Comparison of ENCODE assay signal across 17 cellular contexts in the genomic region with DNA sequence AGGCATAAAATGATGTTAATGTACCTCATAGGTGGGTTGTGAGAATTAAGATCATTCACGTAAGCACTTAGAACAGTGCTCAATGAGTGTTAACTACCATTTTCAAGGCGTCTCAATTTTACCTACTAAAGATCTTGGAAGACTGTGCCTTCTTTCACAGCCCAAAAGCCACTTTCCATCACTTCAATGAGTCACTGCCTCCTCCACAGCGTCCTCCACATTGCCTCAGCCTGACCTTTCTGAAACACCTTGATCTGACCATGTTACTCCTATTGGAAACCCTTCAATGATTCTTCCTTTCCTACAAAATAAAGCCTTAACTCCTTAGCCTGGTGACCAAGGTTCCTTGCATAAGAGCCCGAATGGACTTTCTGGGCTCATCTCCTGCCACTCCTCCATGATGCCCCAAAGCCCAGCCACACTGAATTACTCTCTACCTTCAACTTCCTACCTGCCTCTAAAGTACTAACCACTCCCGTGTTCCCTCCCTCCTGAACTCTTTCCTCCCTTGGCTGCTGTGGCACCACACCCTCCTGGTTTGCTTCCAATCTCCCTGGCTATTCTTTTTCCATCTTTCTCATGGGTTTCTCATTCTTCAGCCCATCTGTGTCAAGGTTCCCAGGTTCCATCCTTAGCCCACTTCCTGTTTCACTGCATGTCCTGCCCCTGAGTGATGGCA. TPM values are rescaled to one million over a fixed set of nuclear protein-coding genes. Genes with fewer than 3 reads are reported as not detected.
DNase-seq lines count a peak whose midpoint lies in the region; ATAC-seq, FAIRE-seq and TF ChIP-seq lines count a peak whose summit lies in the region.
"Had no signal": no experiment of that assay in that cellular context is flagged by ENCODE, and none has a peak within 500 bp of the region (broad histone marks: within the 10 kb centered on the region; RNA-seq: fewer than 3 reads in every experiment).

No MANE protein-coding gene starts in this region.

- FAIRE-seq in D721Med (lab: Jason Lieb, UNC), result no peak

- no peaks in the 10 kb centered on the region for H3K27me3 Mint-ChIP-seq in activated CD4-positive, alpha-beta T cell treated with anti-CD3 and anti-CD28 coated beads for 36 hours
- no peaks in the 10 kb centered on the region for H3K27me3 Mint-ChIP-seq in activated CD8-positive, alpha-beta T cell treated with anti-CD3 and anti-CD28 coated beads, Interleukin-2, amount 10 ng/mL, durations not matched to agents 7 days and 5 days (ENCODE audit: low read depth)
- H3K27me3 Mint-ChIP-seq in endothelial cell (ENCODE audit: unreplicated experiment), result peaks cover 1% of the 10 kb centered on the region

- no peaks in the 10 kb centered on the region for H3K9me3 Mint-ChIP-seq in activated CD4-positive, alpha-beta T cell treated with anti-CD3 and anti-CD28 coated beads for 36 hours (ENCODE audit: low read depth)
- H3K9me3 Mint-ChIP-seq in activated CD8-positive, alpha-beta T cell treated with anti-CD3 and anti-CD28 coated beads, Interleukin-2, amount 10 ng/mL, durations not matched to agents 7 days and 5 days (ENCODE audit: insufficient read depth), result no peaks in the 10 kb centered on the region
- no peaks in the 10 kb centered on the region for H3K9me3 Mint-ChIP-seq in endothelial cell (ENCODE audit: unreplicated experiment)
- no peaks in the 10 kb centered on the region for H3K9me3 Mint-ChIP-seq in stimulated activated effector memory CD8-positive, alpha-beta T cell treated with anti-CD3 and anti-CD28 coated beads, Interleukin-12 subunit alpha, Interleukin-12 subunit beta, amount 100 ng/mL, for 72 hours

- DNase-seq in activated CD4-positive, alpha-beta T cell treated with anti-CD3 and anti-CD28 coated beads for 36 hours, result no peak
- no peak for DNase-seq in activated CD4-positive, alpha-beta T cell treated with anti-CD3 and anti-CD28 coated beads for 1 hour
- DNase-seq in activated CD8-positive, alpha-beta T cell treated with anti-CD3 and anti-CD28 coated beads, Interleukin-2, amount 10 ng/mL, durations not matched to agents 7 days and 5 days, result no peak
- DNase-seq in endothelial cell (ENCODE audit: low spot score), result no peak
- no peak for DNase-seq in stimulated activated effector memory CD8-positive, alpha-beta T cell treated with anti-CD3 and anti-CD28 coated beads, Interleukin-12 subunit alpha, Interleukin-12 subunit beta, amount 100 ng/mL, for 72 hours (ENCODE audit: low spot score in 2 of 2)
- no peak for DNase-seq in D721Med (ENCODE audit: insufficient read length, low spot score)
- DNase-seq: COR-L47; GOT3; KBM-7; NCI-H146; NCI-H2107; NCI-H226; NCI-H526 treated with DMSO at 0.1 percent for 48 hours; NK-92 treated with Interleukin-12 subunit alpha and Interleukin-12 subunit beta, amount 100 ng/mL, for 24 hours; PC-3 had no signal

- H3K4me3 Mint-ChIP-seq in activated CD4-positive, alpha-beta T cell treated with anti-CD3 and anti-CD28 coated beads for 36 hours, result no peak overlapping the region
- H3K4me3 Mint-ChIP-seq in activated CD8-positive, alpha-beta T cell treated with anti-CD3 and anti-CD28 coated beads, Interleukin-2, amount 10 ng/mL, durations not matched to agents 7 days and 5 days, result no peak overlapping the region
- H3K4me3 Mint-ChIP-seq in endothelial cell (ENCODE audit: unreplicated experiment), result peak overlapping the region; percentile 50
- no peak overlapping the region for H3K4me3 Mint-ChIP-seq in stimulated activated effector memory CD8-positive, alpha-beta T cell treated with anti-CD3 and anti-CD28 coated beads, Interleukin-12 subunit alpha, Interleukin-12 subunit beta, amount 100 ng/mL, for 72 hours

- POLR2A ChIA-PET in activated CD4-positive, alpha-beta T cell treated with anti-CD3 and anti-CD28 coated beads for 36 hours (lab: Charles Lee), result no interaction called here
- POLR2A ChIA-PET in activated CD8-positive, alpha-beta T cell treated with anti-CD3 and anti-CD28 coated beads, Interleukin-2, amount 10 ng/mL, durations not matched to agents 7 days and 5 days (lab: Charles Lee), result no interaction called here

- H3K36me3 Mint-ChIP-seq in activated CD4-positive, alpha-beta T cell treated with anti-CD3 and anti-CD28 coated beads for 36 hours (ENCODE audit: low read depth), result peaks cover 9% of the 10 kb centered on the region
- H3K36me3 Mint-ChIP-seq in activated CD8-positive, alpha-beta T cell treated with anti-CD3 and anti-CD28 coated beads, Interleukin-2, amount 10 ng/mL, durations not matched to agents 7 days and 5 days (ENCODE audit: low read depth), result no peaks in the 10 kb centered on the region
- H3K36me3 Mint-ChIP-seq in endothelial cell (ENCODE audit: low read depth, unreplicated experiment), result peaks cover 5% of the 10 kb centered on the region
- peaks cover 18% of the 10 kb centered on the region for H3K36me3 Mint-ChIP-seq in stimulated activated effector memory CD8-positive, alpha-beta T cell treated with anti-CD3 and anti-CD28 coated beads, Interleukin-12 subunit alpha, Interleukin-12 subunit beta, amount 100 ng/mL, for 72 hours

- H3K4me1 Mint-ChIP-seq in activated CD4-positive, alpha-beta T cell treated with anti-CD3 and anti-CD28 coated beads for 36 hours, result peaks cover 21% of the 10 kb centered on the region
- H3K4me1 Mint-ChIP-seq in activated CD8-positive, alpha-beta T cell treated with anti-CD3 and anti-CD28 coated beads, Interleukin-2, amount 10 ng/mL, durations not matched to agents 7 days and 5 days (ENCODE audit: low read depth), result peaks cover 26% of the 10 kb centered on the region
- peaks cover 4% of the 10 kb centered on the region for H3K4me1 Mint-ChIP-seq in endothelial cell (ENCODE audit: unreplicated experiment)
- peaks cover 25% of the 10 kb centered on the region for H3K4me1 Mint-ChIP-seq in stimulated activated effector memory CD8-positive, alpha-beta T cell treated with anti-CD3 and anti-CD28 coated beads, Interleukin-12 subunit alpha, Interleukin-12 subunit beta, amount 100 ng/mL, for 72 hours

- no peak for TF ChIP-seq CTCF in endothelial cell (IDR thresholded peaks at IDR 0.05; ENCODE audit: unreplicated experiment)
- no peak for TF ChIP-seq CTCF in D721Med (IDR thresholded peaks at IDR 0.05; ENCODE audit: insufficient read depth, missing control alignments)

- H3K27ac Mint-ChIP-seq in activated CD4-positive, alpha-beta T cell treated with anti-CD3 and anti-CD28 coated beads for 36 hours, result peak overlapping the region; percentile 60
- peak overlapping the region; percentile 34 for H3K27ac Mint-ChIP-seq in activated CD8-positive, alpha-beta T cell treated with anti-CD3 and anti-CD28 coated beads, Interleukin-2, amount 10 ng/mL, durations not matched to agents 7 days and 5 days
- no peak overlapping the region for H3K27ac Mint-ChIP-seq in endothelial cell (ENCODE audit: unreplicated experiment)
- peak overlapping the region; percentile 56 for H3K27ac Mint-ChIP-seq in stimulated activated effector memory CD8-positive, alpha-beta T cell treated with anti-CD3 and anti-CD28 coated beads, Interleukin-12 subunit alpha, Interleukin-12 subunit beta, amount 100 ng/mL, for 72 hours

- intact Hi-C loops in activated CD4-positive, alpha-beta T cell treated with anti-CD3 and anti-CD28 coated beads for 36 hours (cut with DNase I, micrococcal nuclease), result no loop called here

- CTCF ChIA-PET in activated CD4-positive, alpha-beta T cell treated with anti-CD3 and anti-CD28 coated beads for 36 hours (lab: Charles Lee), result interaction anchor here (0.9 to 1.9 kb wide), 2 partner anchors 21 to 211 kb away, joined by 3 to 6 read pairs; no protein-coding TSS in a partner anchor
- CTCF ChIA-PET in activated CD8-positive, alpha-beta T cell treated with anti-CD3 and anti-CD28 coated beads, Interleukin-2, amount 10 ng/mL, durations not matched to agents 7 days and 5 days (lab: Charles Lee), result interaction anchor here (0.6 kb wide), 1 partner anchor 21 kb away, joined by 3 read pairs; no protein-coding TSS in a partner anchor

- no peak for ATAC-seq in activated CD4-positive, alpha-beta T cell treated with anti-CD3 and anti-CD28 coated beads for 36 hours
- no peak for ATAC-seq in activated CD8-positive, alpha-beta T cell treated with anti-CD3 and anti-CD28 coated beads, Interleukin-2, amount 10 ng/mL, durations not matched to agents 7 days and 5 days
- ATAC-seq in stimulated activated effector memory CD8-positive, alpha-beta T cell treated with anti-CD3 and anti-CD28 coated beads, Interleukin-12 subunit alpha, Interleukin-12 subunit beta, amount 100 ng/mL, for 72 hours, result no peak
- ATAC-seq in GM19467 (IDR thresholded peaks at IDR 0.05; ENCODE audit: unreplicated experiment) (no peak), GM21786 (IDR thresholded peaks at IDR 0.05; ENCODE audit: unreplicated experiment) (no peak)
- ATAC-seq: PC-3 had no signal

RNA-seq across cellular contexts. Expression of a gene that starts 22.1 kb away (rescaled TPM):
- total RNA-seq in activated CD4-positive, alpha-beta T cell treated with anti-CD3 and anti-CD28 coated beads for 36 hours, result 1 to 10 TPM; 3.5 to 5.1 TPM
- total RNA-seq in activated CD8-positive, alpha-beta T cell treated with anti-CD3 and anti-CD28 coated beads, Interleukin-2, amount 10 ng/mL, durations not matched to agents 7 days and 5 days, result 1 to 10 TPM; 8.7 to 8.9 TPM
- 4.4 TPM for total RNA-seq in endothelial cell (ENCODE audit: unreplicated experiment)

RNA-seq across cellular contexts. Expression of a gene that starts 22.4 kb away (rescaled TPM):
- 1 to 10 TPM in 1 of 2 experiments, under 1 TPM in 1; 0.53 to 1.0 TPM for total RNA-seq in activated CD4-positive, alpha-beta T cell treated with anti-CD3 and anti-CD28 coated beads for 36 hours
- total RNA-seq in activated CD8-positive, alpha-beta T cell treated with anti-CD3 and anti-CD28 coated beads, Interleukin-2, amount 10 ng/mL, durations not matched to agents 7 days and 5 days, result 1 to 10 TPM; 2.2 to 3.8 TPM
- 3.6 TPM for total RNA-seq in endothelial cell (ENCODE audit: unreplicated experiment)

RNA-seq across cellular contexts. Expression of a gene that starts 31.5 kb away (rescaled TPM):
- total RNA-seq in activated CD4-positive, alpha-beta T cell treated with anti-CD3 and anti-CD28 coated beads for 36 hours, result 1 to 10 TPM; 5.0 to 7.6 TPM
- 10 to 100 TPM; 11.6 to 12.7 TPM for total RNA-seq in activated CD8-positive, alpha-beta T cell treated with anti-CD3 and anti-CD28 coated beads, Interleukin-2, amount 10 ng/mL, durations not matched to agents 7 days and 5 days
- 23.2 TPM for total RNA-seq in endothelial cell (ENCODE audit: unreplicated experiment)

RNA-seq across cellular contexts. Expression of a gene that starts 58.7 kb away (rescaled TPM):
- total RNA-seq in activated CD4-positive, alpha-beta T cell treated with anti-CD3 and anti-CD28 coated beads for 36 hours, result 1 to 10 TPM; 2.3 to 3.3 TPM
- 1 to 10 TPM; 4.8 to 6.1 TPM for total RNA-seq in activated CD8-positive, alpha-beta T cell treated with anti-CD3 and anti-CD28 coated beads, Interleukin-2, amount 10 ng/mL, durations not matched to agents 7 days and 5 days
- total RNA-seq in endothelial cell (ENCODE audit: unreplicated experiment), result 8.6 TPM
